ENCODE assay signal across 18 cellular contexts in the genomic region with DNA sequence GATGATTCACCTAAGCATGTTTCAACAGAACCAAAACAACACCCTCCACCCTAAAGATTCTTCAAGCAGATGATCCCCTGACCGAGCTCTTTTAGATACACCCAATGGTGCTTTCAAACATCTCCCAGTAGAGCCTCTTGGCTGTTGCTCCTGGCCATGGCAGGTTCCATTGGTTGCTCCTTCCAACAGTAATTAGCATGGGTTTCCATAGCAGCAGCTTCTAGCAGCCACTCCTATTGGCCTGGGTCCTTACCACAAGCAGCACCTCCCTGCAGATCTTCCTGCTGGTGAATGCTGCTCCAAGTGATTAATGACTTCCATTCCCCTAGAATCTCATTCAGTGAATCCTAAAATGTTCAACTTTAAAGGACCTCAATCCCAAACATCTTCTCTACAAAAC. TPM values are rescaled to one million over a fixed set of nuclear protein-coding genes. Genes with fewer than 3 reads are reported as not detected.
DNase-seq lines count a peak whose midpoint lies in the region; ATAC-seq and TF ChIP-seq lines count a peak whose summit lies in the region.
"Had no signal": no experiment of that assay in that cellular context is flagged by ENCODE, and none has a peak within 500 bp of the region (broad histone marks: within the 10 kb centered on the region; RNA-seq: fewer than 3 reads in every experiment).

No MANE protein-coding gene starts in this region.

- TF ChIP-seq EP300 in SK-N-SH (IDR thresholded peaks at IDR 0.05; ENCODE audit: borderline replicate concordance in 1 of 2, low read depth in 1 of 2, low read length in 1 of 2) = no peak

- TF ChIP-seq RAD21 in SK-N-SH (IDR thresholded peaks at IDR 0.05; ENCODE audit: low read length) = no peak

- no peaks in the 10 kb centered on the region for H3K27me3 ChIP-seq in SK-N-SH (ENCODE audit: insufficient read depth)
- no peaks in the 10 kb centered on the region for H3K27me3 ChIP-seq in SJSA1 (replicated peaks)
- no peaks in the 10 kb centered on the region for H3K27me3 ChIP-seq in left ventricle myocardium inferior (ENCODE audit: low read depth)
- no peaks in the 10 kb centered on the region for H3K27me3 ChIP-seq in uterus
- H3K27me3 ChIP-seq: hepatocyte, MG63 had no signal

- peak overlapping the region; percentile 58; the same call in 1 of the 2 replicates for H3K4me2 ChIP-seq in SK-N-SH
- H3K4me2 ChIP-seq: hepatocyte had no signal

- H3K36me3 ChIP-seq in SK-N-SH (replicated peaks in 1 of 2; ENCODE audit: control insufficient read depth in 1 of 2, insufficient read depth in 2 of 2, low read length in 1 of 2) (no peaks in the 10 kb centered on the region), SJSA1 (no peaks in the 10 kb centered on the region), left ventricle myocardium inferior (no peaks in the 10 kb centered on the region), uterus (no peaks in the 10 kb centered on the region)
- H3K36me3 ChIP-seq: MG63 had no signal

- no peaks in the 10 kb centered on the region for H3K4me1 Mint-ChIP-seq in activated CD4-positive, alpha-beta T cell treated with anti-CD3 and anti-CD28 coated beads, Interleukin-2, amount 10 ng/mL, durations not matched to agents 7 days and 5 days
- H3K4me1 Mint-ChIP-seq: stimulated activated naive CD8-positive, alpha-beta T cell treated with anti-CD3 and anti-CD28 coated beads, Interleukin-15, amount 100 ng/mL, for 72 hours had no signal

- peaks cover 31% of the 10 kb centered on the region for H3F3A ChIP-seq in SK-N-SH (replicated peaks; ENCODE audit: insufficient read depth)

- no peaks in the 10 kb centered on the region for H3K36me3 Mint-ChIP-seq in activated CD4-positive, alpha-beta T cell treated with anti-CD3 and anti-CD28 coated beads, Interleukin-2, amount 10 ng/mL, durations not matched to agents 7 days and 5 days (ENCODE audit: low read depth)
- H3K36me3 Mint-ChIP-seq: activated CD4-positive, alpha-beta memory T cell treated with anti-CD3 and anti-CD28 coated beads for 36 hours; mesothelial cell of epicardium had no signal

- DNase-seq in SK-N-SH = no peak
- no peak for DNase-seq in SJSA1 (ENCODE audit: low read depth in 1 of 2, low spot score in 2 of 2)
- no peak for DNase-seq in left ventricle myocardium inferior
- DNase-seq in uterus = peak in 1 of 2 donors; percentile 30
- DNase-seq in activated CD4-positive, alpha-beta T cell treated with anti-CD3 and anti-CD28 coated beads, Interleukin-2, amount 50 U/mL, for 1 hour = no peak
- DNase-seq in nucleus accumbens (lab: John Stamatoyannopoulos, UW) = no peak
- no peak for DNase-seq in activated CD4-positive, alpha-beta T cell treated with anti-CD3 and anti-CD28 coated beads, Interleukin-2, amount 10 ng/mL, durations not matched to agents 7 days and 5 days
- DNase-seq: activated CD4-positive, alpha-beta memory T cell treated with anti-CD3 and anti-CD28 coated beads for 36 hours; activated naive CD4-positive, alpha-beta T cell treated with anti-CD3 and anti-CD28 coated beads, Interleukin-2, amount 50 U/mL, for 16 hours; activated T-cell treated with anti-CD3 and anti-CD28 coated beads, Interleukin-2, amount 50 U/mL, for 1 hour; kidney; MG63; NCI-H2029 treated with DMSO at 0.1 percent for 48 hours; stimulated activated naive CD8-positive, alpha-beta T cell treated with anti-CD3 and anti-CD28 coated beads, Interleukin-15, amount 100 ng/mL, for 72 hours; T-helper 1 cell had no signal

- intact Hi-C loops in left ventricle myocardium inferior (cut with micrococcal nuclease) = no loop called here
- intact Hi-C loops in uterus (cut with DNase I; ENCODE audit: low total_unique reads) = no loop called here

- POLR2A ChIA-PET in SK-N-SH (lab: Yijun Ruan, JAX) = no interaction called here
- POLR2A ChIA-PET in activated CD4-positive, alpha-beta T cell treated with anti-CD3 and anti-CD28 coated beads, Interleukin-2, amount 10 ng/mL, durations not matched to agents 7 days and 5 days (lab: Charles Lee) = no interaction called here

- H3K4me1 ChIP-seq in SK-N-SH (ENCODE audit: control insufficient read depth in 1 of 2, insufficient read depth in 2 of 2, low read depth in 1 of 2, low read length in 1 of 2) (peaks cover 0 to 14% of the 10 kb centered on the region in 2 experiments; a peak in 3 of 4 replicates), SJSA1 (replicated peaks) (peaks cover 24% of the 10 kb centered on the region), left ventricle myocardium inferior (no peaks in the 10 kb centered on the region), uterus (no peaks in the 10 kb centered on the region)

- no peak overlapping the region for H3K9ac ChIP-seq in SK-N-SH

- H2AFZ ChIP-seq in SK-N-SH (ENCODE audit: low read depth) = peak overlapping the region; percentile 3; the same call in 1 of the 2 replicates
- H2AFZ ChIP-seq: hepatocyte had no signal

- H3K9me3 Mint-ChIP-seq in activated CD4-positive, alpha-beta T cell treated with anti-CD3 and anti-CD28 coated beads, Interleukin-2, amount 10 ng/mL, durations not matched to agents 7 days and 5 days = no peaks in the 10 kb centered on the region
- H3K9me3 Mint-ChIP-seq: activated CD4-positive, alpha-beta memory T cell treated with anti-CD3 and anti-CD28 coated beads for 36 hours; stimulated activated naive CD8-positive, alpha-beta T cell treated with anti-CD3 and anti-CD28 coated beads, Interleukin-15, amount 100 ng/mL, for 72 hours had no signal

- no peak overlapping the region for H3K4me3 Mint-ChIP-seq in activated CD4-positive, alpha-beta T cell treated with anti-CD3 and anti-CD28 coated beads, Interleukin-2, amount 10 ng/mL, durations not matched to agents 7 days and 5 days
- H3K4me3 Mint-ChIP-seq: activated CD4-positive, alpha-beta memory T cell treated with anti-CD3 and anti-CD28 coated beads for 36 hours; mesothelial cell of epicardium; stimulated activated naive CD8-positive, alpha-beta T cell treated with anti-CD3 and anti-CD28 coated beads, Interleukin-15, amount 100 ng/mL, for 72 hours had no signal

- H3K27me3 Mint-ChIP-seq in activated CD4-positive, alpha-beta T cell treated with anti-CD3 and anti-CD28 coated beads, Interleukin-2, amount 10 ng/mL, durations not matched to agents 7 days and 5 days = peaks cover 13% of the 10 kb centered on the region
- H3K27me3 Mint-ChIP-seq: activated CD4-positive, alpha-beta memory T cell treated with anti-CD3 and anti-CD28 coated beads for 36 hours; stimulated activated naive CD8-positive, alpha-beta T cell treated with anti-CD3 and anti-CD28 coated beads, Interleukin-15, amount 100 ng/mL, for 72 hours had no signal

- ATAC-seq in SK-N-SH treated with all-trans-retinoic acid at 6 μM for 48 hours = no peak
- ATAC-seq: stimulated activated naive CD8-positive, alpha-beta T cell treated with anti-CD3 and anti-CD28 coated beads, Interleukin-15, amount 100 ng/mL, for 72 hours had no signal

- CTCF ChIA-PET in SK-N-SH (lab: Yijun Ruan, JAX) = interaction anchor here (1.0 kb wide), 1 partner anchor 12 kb away, joined by 6 read pairs; no protein-coding TSS in a partner anchor
- CTCF ChIA-PET in activated CD4-positive, alpha-beta T cell treated with anti-CD3 and anti-CD28 coated beads, Interleukin-2, amount 10 ng/mL, durations not matched to agents 7 days and 5 days (lab: Charles Lee) = no interaction called here

- no peaks in the 10 kb centered on the region for H3K9me3 ChIP-seq in SK-N-SH
- no peaks in the 10 kb centered on the region for H3K9me3 ChIP-seq in SJSA1 (replicated peaks)
- no peaks in the 10 kb centered on the region for H3K9me3 ChIP-seq in left ventricle myocardium inferior (replicated peaks)
- H3K9me3 ChIP-seq in uterus = no peaks in the 10 kb centered on the region
- H3K9me3 ChIP-seq: MG63 had no signal

- no peak overlapping the region for H3K27ac Mint-ChIP-seq in activated CD4-positive, alpha-beta T cell treated with anti-CD3 and anti-CD28 coated beads, Interleukin-2, amount 10 ng/mL, durations not matched to agents 7 days and 5 days
- H3K27ac Mint-ChIP-seq: activated CD4-positive, alpha-beta memory T cell treated with anti-CD3 and anti-CD28 coated beads for 36 hours; stimulated activated naive CD8-positive, alpha-beta T cell treated with anti-CD3 and anti-CD28 coated beads, Interleukin-15, amount 100 ng/mL, for 72 hours had no signal

- H4K20me1 ChIP-seq in SK-N-SH (ENCODE audit: insufficient read depth) = no peaks in the 10 kb centered on the region

- no peaks in the 10 kb centered on the region for H3K9me2 ChIP-seq in SK-N-SH

- no peaks in the 10 kb centered on the region for H3K79me2 ChIP-seq in SK-N-SH (ENCODE audit: insufficient read depth)
- H3K79me2 ChIP-seq: hepatocyte had no signal

- WGBS in SK-N-SH (ENCODE audit: low lambda C conversion rate) = 71% methylated on average over 1 of the region's 1 CpG

- TF ChIP-seq CTCF in SK-N-SH (IDR thresholded peaks at IDR 0.05) (no peak), left ventricle myocardium inferior (IDR thresholded peaks at IDR 0.05; ENCODE audit: borderline replicate concordance) (no peak), uterus (IDR thresholded peaks at IDR 0.05) (no peak)

- no peak for TF ChIP-seq POLR2A in uterus (IDR thresholded peaks at IDR 0.05)

- H3K27ac ChIP-seq in SK-N-SH (ENCODE audit: low read depth in 2 of 2, low read length in 1 of 2) = peak overlapping the region in 1 of 2 experiments; percentile 88; a peak in 3 of 4 replicates
- peak overlapping the region; percentile 66 for H3K27ac ChIP-seq in SJSA1
- H3K27ac ChIP-seq in left ventricle myocardium inferior (replicated peaks) = peak overlapping the region; percentile 13
- peak overlapping the region; percentile 64 to 75 for H3K27ac ChIP-seq in uterus

- H3K4me3 ChIP-seq in SK-N-SH (ENCODE audit: low read depth in 2 of 2, low read length in 1 of 2) (no peak overlapping the region), SJSA1 (no peak overlapping the region), left ventricle myocardium inferior (no peak overlapping the region), uterus (no peak overlapping the region)
- H3K4me3 ChIP-seq: hepatocyte, MG63 had no signal

TF ChIP-seq in SK-N-SH, 30 proteins besides CTCF, POLR2A, EP300 and RAD21 (continues in another document):
- TF ChIP-seq NFIC (IDR thresholded peaks at IDR 0.05; ENCODE audit: borderline replicate concordance) = no peak

RNA-seq across cellular contexts. Expression of gene CCN2, which starts 14.0 kb away (rescaled TPM):
- 486 and 709 TPM in 2 replicates for polyA plus RNA-seq in SK-N-SH (2012; rRNA removed)
- 749 and 798 TPM in 2 replicates for polyA plus RNA-seq in SK-N-SH (2012; cell fraction: cytosol; rRNA removed)
- polyA plus RNA-seq in SK-N-SH (2012; cell fraction: nucleus; rRNA removed) = 877 and 1,310 TPM in 2 replicates
- 292 and 364 TPM in 2 replicates for total RNA-seq in SJSA1 (2014; rRNA removed; shearing (Covaris generic))
- total RNA-seq in left ventricle myocardium inferior (33.0 TPM), uterus (100 to 1,000 TPM; 104 to 254 (median 202) TPM)
- total RNA-seq in activated CD4-positive, alpha-beta T cell treated with anti-CD3 and anti-CD28 coated beads, Interleukin-2, amount 10 ng/mL, durations not matched to agents 7 days and 5 days = not detected
- total RNA-seq: activated CD4-positive, alpha-beta memory T cell treated with anti-CD3 and anti-CD28 coated beads for 36 hours had no signal

Comparison
In these comparisons a context has a peak if more than half of its experiments do, and no peak if none do; other contexts are left out.
1. RNA of gene CCN2, which starts 14.0 kb away (total RNA-seq): 292 to 364 TPM in SJSA1, 104 to 254 TPM in uterus and 33.0 TPM in left ventricle myocardium inferior (single experiment); not detected in activated CD4-positive, alpha-beta T cell treated with anti-CD3 and anti-CD28 coated beads, Interleukin-2, amount 10 ng/mL, durations not matched to agents 7 days and 5 days; every median in the first group is over 10 times any median in the second.